In genomic region chr13:59659981-59660380, GRCh38 we compare ENCODE assay signal across 3 cellular contexts.
"Had no signal": no experiment of that assay in that cellular context is flagged by ENCODE, and none has a peak within 500 bp of the region (broad histone marks: within the 10 kb centered on the region; RNA-seq: fewer than 3 reads in every experiment).

No MANE protein-coding gene starts in this region.

- DNase-seq: GDM1, GF-D8 had no signal

- ATAC-seq: GM12878 had no signal
